ENCODE assay signal across 8 cellular contexts in the genomic region with DNA sequence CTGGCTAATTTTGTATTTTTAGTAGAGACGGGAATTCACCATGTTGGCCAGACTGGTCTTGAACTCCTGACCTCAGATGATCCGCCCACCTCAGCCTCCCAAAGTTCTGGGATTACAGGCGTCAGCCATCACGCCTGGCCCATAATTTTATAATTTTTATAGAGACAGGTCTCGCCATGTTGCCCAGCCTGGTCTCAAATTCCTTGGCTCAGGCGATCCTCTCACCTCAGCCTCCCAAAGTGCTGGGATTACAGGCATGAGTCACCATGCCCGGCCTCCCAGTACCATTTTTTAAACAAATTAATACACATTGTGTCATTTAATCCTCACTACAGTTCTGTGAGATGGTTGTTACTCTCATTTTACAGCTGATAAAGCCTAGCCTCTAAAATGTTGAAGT. TPM values are rescaled to one million over a fixed set of nuclear protein-coding genes. Genes with fewer than 3 reads are reported as not detected.
DNase-seq lines count a peak whose midpoint lies in the region; ATAC-seq, FAIRE-seq and TF ChIP-seq lines count a peak whose summit lies in the region.
"Not testable (repeated sequence)": the region's sequence is repeated elsewhere in the genome, so short reads cannot be mapped to it uniquely, and the experiment has no call there.

No MANE protein-coding gene starts in this region.

- CTCF ChIA-PET in HEK293 (lab: Yijun Ruan, JAX) = interaction anchor here (1.2 kb wide), 1 partner anchor 9 kb away, joined by 3 read pairs; no protein-coding TSS in a partner anchor
- CTCF ChIA-PET in SK-N-SH (lab: Yijun Ruan, JAX) = interaction anchor here (2.6 kb wide), 1 partner anchor 14 kb away, joined by 9 read pairs; no protein-coding TSS in a partner anchor
- CTCF ChIA-PET in K562 (lab: Yijun Ruan, JAX; ENCODE audit: low intra/inter-chr PET ratio) = not testable (repeated sequence)

- TF ChIP-seq POLR2A in K562 (conservative IDR thresholded peaks at IDR 0.05); esophagus squamous epithelium (IDR thresholded peaks at IDR 0.05): not testable (repeated sequence)

- POLR2A ChIA-PET in HEK293 (lab: Yijun Ruan, JAX) = interaction anchor here (0.9 to 1.0 kb wide), 2 partner anchors 270 to 363 kb away, joined by 3 read pairs; a partner anchor contains a TSS
- POLR2A ChIA-PET in SK-N-SH (lab: Yijun Ruan, JAX) = not testable (repeated sequence)
- POLR2A ChIA-PET in K562 (lab: Yijun Ruan, JAX) = interaction anchor here (0.7 to 1.6 kb wide), 4 partner anchors 19 to 745 kb away, joined by 3 to 5 read pairs (median 4); a partner anchor contains a TSS

- H3K79me2 ChIP-seq in SK-N-SH (ENCODE audit: insufficient read depth) (peaks cover 84% of the 10 kb centered on the region), K562 (ENCODE audit: control insufficient read depth, insufficient read depth, low read length) (peaks cover 76% of the 10 kb centered on the region)

- peak overlapping the region in 2 of 3 donors; percentile 58 to 76 for H3K27ac Mint-ChIP-seq in CD4-positive, CD25-positive, alpha-beta regulatory T cell
- H3K27ac Mint-ChIP-seq in neural crest cell (ENCODE audit: unreplicated experiment) = not testable (repeated sequence)

- H3K9me3 Mint-ChIP-seq in CD4-positive, CD25-positive, alpha-beta regulatory T cell; neural crest cell: not testable (repeated sequence)

- ATAC-seq in CD4-positive, CD25-positive, alpha-beta regulatory T cell (ENCODE audit: low read depth in 2 of 2); K562; thoracic aorta (ENCODE audit: insufficient number of reproducible peaks, low FRiP score, low read depth): not testable (repeated sequence)

- not testable (repeated sequence) for H4K20me1 ChIP-seq in SK-N-SH (ENCODE audit: insufficient read depth); K562 (replicated peaks; ENCODE audit: control insufficient read depth, insufficient read depth, low read length)

- BruUV-seq in K562 (replicated peaks; lab: Mats Ljungman, UMichigan) = not testable (repeated sequence)

- in situ Hi-C loops in K562 (cut with MboI) = not testable (repeated sequence)

- H3K4me1 Mint-ChIP-seq in CD4-positive, CD25-positive, alpha-beta regulatory T cell = peaks cover 16 to 52% (median 30%) of the 10 kb centered on the region in 4 donors
- H3K4me1 Mint-ChIP-seq in neural crest cell = peaks cover 39% of the 10 kb centered on the region

- not testable (repeated sequence) for H3K36me3 ChIP-seq in CD4-positive, CD25-positive, alpha-beta regulatory T cell (ENCODE audit: control insufficient read depth, insufficient read depth, low read length); HEK293 (ENCODE audit: control insufficient read depth in 2 of 2, insufficient read depth in 1 of 2, low read length in 2 of 2); SK-N-SH (replicated peaks in 1 of 2; ENCODE audit: control insufficient read depth in 1 of 2, insufficient read depth in 2 of 2, low read length in 1 of 2); K562 (ENCODE audit: control insufficient read depth, insufficient read depth, low read length); esophagus squamous epithelium; thoracic aorta

- not testable (repeated sequence) for TF ChIP-seq CTCF in HEK293 (tag by site-specific recombination; IDR thresholded peaks at IDR 0.05); SK-N-SH (IDR thresholded peaks at IDR 0.05); K562 (IDR thresholded peaks at IDR 0.05 in 2 of 3, conservative IDR thresholded peaks at IDR 0.05 in 1 of 3; ENCODE audit: insufficient read depth in 2 of 3, low read depth in 1 of 3, low read length in 3 of 3); esophagus squamous epithelium (IDR thresholded peaks at IDR 0.05); neural crest cell (conservative IDR thresholded peaks at IDR 0.05); thoracic aorta (IDR thresholded peaks at IDR 0.05)

- H3K27me3 Mint-ChIP-seq in CD4-positive, CD25-positive, alpha-beta regulatory T cell; neural crest cell (ENCODE audit: low read depth): not testable (repeated sequence)

- H3K9me1 ChIP-seq in K562 (ENCODE audit: control insufficient read depth, insufficient read depth, low read length) = not testable (repeated sequence)

- TF ChIP-seq EP300 in SK-N-SH (IDR thresholded peaks at IDR 0.05; ENCODE audit: borderline replicate concordance in 1 of 2, low read depth in 1 of 2, low read length in 1 of 2); K562 (IDR thresholded peaks at IDR 0.05; ENCODE audit: low read length): not testable (repeated sequence)

- not testable (repeated sequence) for H3K27me3 ChIP-seq in CD4-positive, CD25-positive, alpha-beta regulatory T cell (ENCODE audit: control insufficient read depth, insufficient read depth, low read length); SK-N-SH (ENCODE audit: insufficient read depth); K562 (ENCODE audit: control insufficient read depth in 2 of 2, insufficient read depth in 2 of 2, low read length in 2 of 2); esophagus squamous epithelium; thoracic aorta (replicated peaks; ENCODE audit: insufficient read depth)

- H3K4me1 ChIP-seq in CD4-positive, CD25-positive, alpha-beta regulatory T cell (ENCODE audit: control insufficient read depth, insufficient read depth, low read length, poor library complexity, severe bottlenecking) = peaks cover 14% of the 10 kb centered on the region
- H3K4me1 ChIP-seq in HEK293 (ENCODE audit: control insufficient read depth, insufficient read depth, low read length) (peaks cover 17% of the 10 kb centered on the region), SK-N-SH (ENCODE audit: control insufficient read depth in 1 of 2, insufficient read depth in 2 of 2, low read depth in 1 of 2, low read length in 1 of 2) (peaks cover 5 to 14% of the 10 kb centered on the region in 2 experiments; a peak in 2 of 4 replicates), K562 (replicated peaks in 1 of 2; ENCODE audit: control insufficient read depth in 2 of 2, insufficient read depth in 2 of 2, low read length in 2 of 2) (peaks cover 33 to 43% of the 10 kb centered on the region in 2 experiments), esophagus squamous epithelium (peaks cover 23 to 61% (median 29%) of the 10 kb centered on the region in 3 donors), thoracic aorta (ENCODE audit: control insufficient read depth in 1 of 2, low read depth in 2 of 2) (peaks cover 14 to 39% of the 10 kb centered on the region in 2 donors)

- DNase-seq in CD4-positive, CD25-positive, alpha-beta regulatory T cell; SK-N-SH; K562 (ENCODE audit: extremely low read depth in 1 of 4, low spot score in 3 of 4); esophagus squamous epithelium (lab: John Stamatoyannopoulos, UW); neural crest cell (ENCODE audit: low read depth, low spot score); thoracic aorta (ENCODE audit: low spot score): not testable (repeated sequence)
- peak; percentile 34 for DNase-seq in NCI-H2196 (lab: John Stamatoyannopoulos, UW; ENCODE audit: unreplicated experiment)

- H3K9me3 ChIP-seq in CD4-positive, CD25-positive, alpha-beta regulatory T cell (ENCODE audit: control insufficient read depth in 2 of 2, low read length in 2 of 2); HEK293 (ENCODE audit: control insufficient read depth, insufficient read depth, low read depth, low read length); SK-N-SH; K562 (replicated peaks; ENCODE audit: control insufficient read depth, insufficient read depth, low read depth, low read length); esophagus squamous epithelium; thoracic aorta: not testable (repeated sequence)

- FAIRE-seq in K562 (lab: Jason Lieb, UNC) = not testable (repeated sequence)

- peak overlapping the region; percentile 4 for H3K4me2 ChIP-seq in SK-N-SH
- not testable (repeated sequence) for H3K4me2 ChIP-seq in K562 (ENCODE audit: insufficient read depth, low read length)

- H3K27ac ChIP-seq in CD4-positive, CD25-positive, alpha-beta regulatory T cell (ENCODE audit: insufficient read depth, low read length, poor library complexity, severe bottlenecking); HEK293 (ENCODE audit: extremely low read depth, low read depth, low read length): not testable (repeated sequence)
- peak overlapping the region; percentile 44 to 67; a peak in 3 of 4 replicates for H3K27ac ChIP-seq in SK-N-SH (ENCODE audit: low read depth in 2 of 2, low read length in 1 of 2)
- peak overlapping the region; percentile 8; the same call in 1 of the 3 replicates for H3K27ac ChIP-seq in K562 (ENCODE audit: extremely low read depth, low read depth, low read length)
- peak overlapping the region; percentile 30 to 69 (median 57) for H3K27ac ChIP-seq in esophagus squamous epithelium
- peak overlapping the region; percentile 33 to 40 for H3K27ac ChIP-seq in thoracic aorta

- peak overlapping the region; percentile 4; the same call in 1 of the 2 replicates for H3K9ac ChIP-seq in SK-N-SH
- peak overlapping the region; percentile 0 to 32; a peak in 1 of 4 replicates for H3K9ac ChIP-seq in K562 (ENCODE audit: insufficient read depth in 1 of 2, low read depth in 2 of 2, low read length in 2 of 2)

- H3K4me3 Mint-ChIP-seq in CD4-positive, CD25-positive, alpha-beta regulatory T cell = peak overlapping the region in 3 of 4 donors; percentile 35 to 58 (median 48)
- H3K4me3 Mint-ChIP-seq in neural crest cell = peak overlapping the region; percentile 43

- intact Hi-C loops in K562 (cut with micrococcal nuclease) = loop anchor here (5.0 kb wide), 1 partner anchor 34 kb away; no protein-coding TSS in a partner anchor
- intact Hi-C loops in esophagus squamous epithelium (cut with DNase I) = not testable (repeated sequence)

- 74% methylated on average over 7 of the region's 7 CpGs for WGBS in SK-N-SH (ENCODE audit: low lambda C conversion rate)
- WGBS in K562 (ENCODE audit: insufficient coverage, low coverage, missing lambda C conversion rate) = 55% methylated on average over 7 of the region's 7 CpGs
- 43 to 57% methylated on average over 7 of the region's 7 CpGs for WGBS in esophagus squamous epithelium, 2 donors

- not testable (repeated sequence) for TF ChIP-seq RAD21 in SK-N-SH (IDR thresholded peaks at IDR 0.05; ENCODE audit: low read length); K562 (CRISPR knock-in tag; conservative IDR thresholded peaks at IDR 0.05 in 1 of 2, IDR thresholded peaks at IDR 0.05 in 1 of 2)

- not testable (repeated sequence) for H3K4me3 ChIP-seq in CD4-positive, CD25-positive, alpha-beta regulatory T cell (ENCODE audit: low read depth, low read length); HEK293 (ENCODE audit: low read depth, low read length); SK-N-SH (ENCODE audit: low read depth in 2 of 2, low read length in 1 of 2); K562; esophagus squamous epithelium; thoracic aorta

- H3K36me3 Mint-ChIP-seq in CD4-positive, CD25-positive, alpha-beta regulatory T cell = not testable (repeated sequence)
- H3K36me3 Mint-ChIP-seq in neural crest cell (ENCODE audit: low read depth) = peaks cover 12% of the 10 kb centered on the region

- H2AFZ ChIP-seq in SK-N-SH (ENCODE audit: low read depth); K562 (ENCODE audit: low read depth, low read length): not testable (repeated sequence)

- peaks cover 34% of the 10 kb centered on the region for H3F3A ChIP-seq in SK-N-SH (replicated peaks; ENCODE audit: insufficient read depth)

- not testable (repeated sequence) for H3K9me2 ChIP-seq in SK-N-SH

RNA-seq across cellular contexts. Expression of a gene that starts 3.9 kb away (rescaled TPM):
- total RNA-seq in CD4-positive, CD25-positive, alpha-beta regulatory T cell = 29.4 TPM
- 1 to 10 TPM; 4.9 to 8.2 (median 5.0) TPM for polyA plus RNA-seq in CD4-positive, CD25-positive, alpha-beta regulatory T cell
- polyA plus RNA-seq in SK-N-SH (2012; rRNA removed) (9.8 and 10.5 TPM in 2 replicates), K562 (2011; rRNA removed) (11.9 and 14.0 TPM in 2 replicates), K562 (2014; fragmentation: Illumina TruSeq; extraction: Trizol) (37.9 and 43.6 TPM in 2 replicates), K562 (2014; fragmentation: Nextera tagmentation; extraction: Ambion mirVana) (10 to 100 TPM; 12.8 to 14.2 TPM), K562 (2014; rRNA removed) (18.2 and 18.5 TPM in 2 replicates)
- polyA plus RNA-seq in SK-N-SH (2012; cell fraction: cytosol; rRNA removed) = 11.8 and 14.9 TPM in 2 replicates
- polyA plus RNA-seq in SK-N-SH (2012; cell fraction: nucleus; rRNA removed) = 13.9 and 20.9 TPM in 2 replicates
- 24.0 and 41.2 TPM in 2 replicates for total RNA-seq in K562 (2011; cell fraction: chromatin; rRNA removed; ENCODE audit: low replicate concordance)
- total RNA-seq in K562 (2011; cell fraction: nucleolus; rRNA removed) = 12.5 and 16.1 TPM in 2 replicates
- total RNA-seq in K562 (2011; cell fraction: nucleoplasm; rRNA removed) = 26.8 and 45.1 TPM in 2 replicates
- total RNA-seq in K562 (2014; rRNA removed) (6.4 and 8.7 TPM in 2 replicates), K562 (2014; rRNA removed; fragmentation: Illumina TruSeq; extraction: Trizol) (13.9 and 18.2 TPM in 2 replicates), K562 (2015; rRNA removed; fragmentation: Illumina TruSeq; extraction: Trizol) (17.5 and 17.7 TPM in 2 replicates), K562 (2021) (28.6 and 34.6 TPM in 2 replicates), esophagus squamous epithelium (10 to 100 TPM; 33.4 to 41.0 (median 36.3) TPM), neural crest cell (79.1 and 80.8 TPM in 2 replicates), thoracic aorta (10 to 100 TPM; 17.6 to 30.8 TPM)
- polyA plus RNA-seq in K562 (2011; cell fraction: cytosol; rRNA removed) = 9.5 and 18.8 TPM in 2 replicates
- polyA plus RNA-seq in K562 (2011; cell fraction: nucleus; rRNA removed) = 10.0 and 10.8 TPM in 2 replicates
- polyA plus RNA-seq in K562 (2012) = 22.7 and 23.1 TPM in 2 replicates
- polyA minus RNA-seq in K562 (2011; rRNA and poly(A)+ RNA removed) = 16.3 and 18.6 TPM in 2 replicates
- 11.1 and 12.5 TPM in 2 replicates for polyA minus RNA-seq in K562 (2011; cell fraction: cytosol; rRNA and poly(A)+ RNA removed)
- polyA minus RNA-seq in K562 (2011; cell fraction: nucleus; rRNA and poly(A)+ RNA removed) = 4.4 and 7.9 TPM in 2 replicates

RNA-seq across cellular contexts. Expression of a gene that starts 44.6 kb away (rescaled TPM):
- total RNA-seq in CD4-positive, CD25-positive, alpha-beta regulatory T cell = 5.2 TPM
- 10 to 100 TPM in 2 of 4 donors, 1 to 10 TPM in 2; 7.0 to 12.7 (median 9.2) TPM for polyA plus RNA-seq in CD4-positive, CD25-positive, alpha-beta regulatory T cell
- polyA plus RNA-seq in SK-N-SH (2012; rRNA removed) (12.6 and 13.7 TPM in 2 replicates), K562 (2011; rRNA removed) (28.9 and 33.2 TPM in 2 replicates), K562 (2014; fragmentation: Illumina TruSeq; extraction: Trizol) (23.8 and 25.5 TPM in 2 replicates), K562 (2014; fragmentation: Nextera tagmentation; extraction: Ambion mirVana) (10 to 100 TPM; 38.6 to 50.6 TPM), K562 (2014; rRNA removed) (15.2 and 16.9 TPM in 2 replicates)
- 11.1 and 13.6 TPM in 2 replicates for polyA plus RNA-seq in SK-N-SH (2012; cell fraction: cytosol; rRNA removed)
- 9.7 and 11.9 TPM in 2 replicates for polyA plus RNA-seq in SK-N-SH (2012; cell fraction: nucleus; rRNA removed)
- total RNA-seq in K562 (2011; cell fraction: chromatin; rRNA removed; ENCODE audit: low replicate concordance) = 16.8 and 18.9 TPM in 2 replicates
- 19.2 and 20.0 TPM in 2 replicates for total RNA-seq in K562 (2011; cell fraction: nucleolus; rRNA removed)
- total RNA-seq in K562 (2011; cell fraction: nucleoplasm; rRNA removed) = 25.3 and 28.1 TPM in 2 replicates
- total RNA-seq in K562 (2014; rRNA removed) (22.7 and 23.8 TPM in 2 replicates), K562 (2014; rRNA removed; fragmentation: Illumina TruSeq; extraction: Trizol) (21.1 and 22.0 TPM in 2 replicates), K562 (2015; rRNA removed; fragmentation: Illumina TruSeq; extraction: Trizol) (24.1 and 24.5 TPM in 2 replicates), K562 (2021) (19.1 and 21.0 TPM in 2 replicates), esophagus squamous epithelium (10 to 100 TPM; 10.7 to 18.8 (median 15.6) TPM), neural crest cell (11.8 and 12.5 TPM in 2 replicates), thoracic aorta (1 to 10 TPM; 7.6 to 9.4 TPM)
- 38.5 and 46.2 TPM in 2 replicates for polyA plus RNA-seq in K562 (2011; cell fraction: cytosol; rRNA removed)
- polyA plus RNA-seq in K562 (2011; cell fraction: nucleus; rRNA removed) = 24.2 and 34.9 TPM in 2 replicates
- 25.0 and 32.1 TPM in 2 replicates for polyA plus RNA-seq in K562 (2012)
- 88.8 and 95.6 TPM in 2 replicates for polyA minus RNA-seq in K562 (2011; rRNA and poly(A)+ RNA removed)
- 22.8 and 25.4 TPM in 2 replicates for polyA minus RNA-seq in K562 (2011; cell fraction: cytosol; rRNA and poly(A)+ RNA removed)
- polyA minus RNA-seq in K562 (2011; cell fraction: nucleus; rRNA and poly(A)+ RNA removed) = 7.9 and 17.3 TPM in 2 replicates
